ENCODE assay signal across 9 cellular contexts in genomic region chr18:55275042-55275897, GRCh38.
A peak's percentile ranks its signal among the peaks of the same experiment; 100 is the strongest.
DNase-seq lines count a peak whose midpoint lies in the region; ATAC-seq and TF ChIP-seq lines count a peak whose summit lies in the region.
"Had no signal": no experiment of that assay in that cellular context is flagged by ENCODE, and none has a peak within 500 bp of the region (broad histone marks: within the 10 kb centered on the region; RNA-seq: fewer than 3 reads in every experiment).

No MANE protein-coding gene starts in this region.

- H3K9me3 ChIP-seq in SK-N-SH (no peaks in the 10 kb centered on the region), cardiac muscle cell (ENCODE audit: low read depth) (no peaks in the 10 kb centered on the region), spleen (no peaks in the 10 kb centered on the region)

- H3K27me3 Mint-ChIP-seq in progenitor cell of endocrine pancreas: no peaks in the 10 kb centered on the region

- no peak for ATAC-seq in GM18511 (IDR thresholded peaks at IDR 0.05; ENCODE audit: unreplicated experiment)

- no peak overlapping the region for H3K4me3 ChIP-seq in SK-N-SH (ENCODE audit: low read depth in 2 of 2, low read length in 1 of 2)
- no peak overlapping the region for H3K4me3 ChIP-seq in cardiac muscle cell
- H3K4me3 ChIP-seq in spleen: no peak overlapping the region

- intact Hi-C loops in spleen (cut with DNase I; ENCODE audit: low total_unique reads): loop anchor here (5.0 kb wide), 1 partner anchor 37 kb away; no protein-coding TSS in a partner anchor

- WGBS in SK-N-SH (ENCODE audit: low lambda C conversion rate): 39% methylated on average over 5 of the region's 5 CpGs
- 59 to 87% (median 72%) methylated on average over 5 of the region's 5 CpGs for WGBS in spleen, 5 donors

- H3K9ac ChIP-seq in SK-N-SH: no peak overlapping the region

- CTCF ChIA-PET in SK-N-SH (lab: Yijun Ruan, JAX): interaction anchor here (0.8 to 2.5 kb wide), 7 partner anchors 10 to 41 kb away, joined by 3 to 9 read pairs (median 5); no protein-coding TSS in a partner anchor

- H3F3A ChIP-seq in SK-N-SH (replicated peaks; ENCODE audit: insufficient read depth): peaks cover 11% of the 10 kb centered on the region

- no peaks in the 10 kb centered on the region for H3K9me3 Mint-ChIP-seq in progenitor cell of endocrine pancreas (ENCODE audit: low read depth)

- H3K27ac ChIP-seq in SK-N-SH (ENCODE audit: low read depth in 2 of 2, low read length in 1 of 2): peak overlapping the region; percentile 56 to 69
- no peak overlapping the region for H3K27ac ChIP-seq in cardiac muscle cell
- H3K27ac ChIP-seq in spleen: peak overlapping the region in 1 of 8 donors; percentile 24

- H3K36me3 Mint-ChIP-seq in progenitor cell of endocrine pancreas (ENCODE audit: insufficient read depth): peaks cover 25% of the 10 kb centered on the region

- TF ChIP-seq POLR2A in spleen (IDR thresholded peaks at IDR 0.05): no peak

- H3K4me1 Mint-ChIP-seq in progenitor cell of endocrine pancreas (ENCODE audit: low read depth): no peaks in the 10 kb centered on the region

- H4K20me1 ChIP-seq in SK-N-SH (ENCODE audit: insufficient read depth): no peaks in the 10 kb centered on the region

- DNase-seq in A172 (ENCODE audit: low spot score) (peak; percentile 80), HCEC 1CT (peak; percentile 84), SK-N-SH (no peak), cardiac muscle cell (ENCODE audit: low read depth in 1 of 2, low spot score in 1 of 2) (peak in 1 of 2 donors; percentile 79), spleen (no peak), progenitor cell of endocrine pancreas (ENCODE audit: low spot score, unreplicated experiment) (no peak), NCI-H2196 (lab: John Stamatoyannopoulos, UW; ENCODE audit: unreplicated experiment) (no peak)
- DNase-seq: DMS79 had no signal

- peaks cover 1 to 11% of the 10 kb centered on the region in 2 experiments; a peak in 3 of 4 replicates for H3K4me1 ChIP-seq in SK-N-SH (ENCODE audit: control insufficient read depth in 1 of 2, insufficient read depth in 2 of 2, low read depth in 1 of 2, low read length in 1 of 2)
- no peaks in the 10 kb centered on the region for H3K4me1 ChIP-seq in cardiac muscle cell (ENCODE audit: low read depth)
- H3K4me1 ChIP-seq in spleen: peaks cover 0 to 4% (median 3%) of the 10 kb centered on the region in 6 donors

- H3K4me2 ChIP-seq in SK-N-SH: peak overlapping the region; percentile 58

- POLR2A ChIA-PET in SK-N-SH (lab: Yijun Ruan, JAX): no interaction called here

- no peak overlapping the region for H2AFZ ChIP-seq in SK-N-SH (ENCODE audit: low read depth)

- H3K79me2 ChIP-seq in SK-N-SH (ENCODE audit: insufficient read depth): peaks cover 33% of the 10 kb centered on the region

- H3K27ac Mint-ChIP-seq in progenitor cell of endocrine pancreas: no peak overlapping the region

- TF ChIP-seq RAD21 in SK-N-SH (IDR thresholded peaks at IDR 0.05; ENCODE audit: low read length): peak; percentile 32; the same call in 1 of the 2 replicates

- H3K9me2 ChIP-seq in SK-N-SH: no peaks in the 10 kb centered on the region

- TF ChIP-seq EP300 in SK-N-SH (IDR thresholded peaks at IDR 0.05; ENCODE audit: borderline replicate concordance in 1 of 2, low read depth in 1 of 2, low read length in 1 of 2): peak in 1 of 2 experiments; percentile 80; a peak in 2 of 4 replicates

- H3K36me3 ChIP-seq in SK-N-SH (replicated peaks in 1 of 2; ENCODE audit: control insufficient read depth in 1 of 2, insufficient read depth in 2 of 2, low read length in 1 of 2): peaks cover 71 to 89% of the 10 kb centered on the region in 2 experiments
- peaks cover 8% of the 10 kb centered on the region for H3K36me3 ChIP-seq in cardiac muscle cell
- H3K36me3 ChIP-seq in spleen: peaks cover 0 to 83% (median 40%) of the 10 kb centered on the region in 6 donors

- H3K27me3 ChIP-seq in SK-N-SH (ENCODE audit: insufficient read depth) (no peaks in the 10 kb centered on the region), cardiac muscle cell (no peaks in the 10 kb centered on the region), spleen (replicated peaks in 1 of 7) (no peaks in the 10 kb centered on the region)

- TF ChIP-seq CTCF in SK-N-SH (IDR thresholded peaks at IDR 0.05) (peak; percentile 54), cardiac muscle cell (IDR thresholded peaks at IDR 0.05; ENCODE audit: low read depth, low read length) (peak; percentile 23), spleen (IDR thresholded peaks at IDR 0.05 in 8 of 11, conservative IDR thresholded peaks at IDR 0.05 in 3 of 11) (peak in 2 of 11 experiments; percentile 18 to 29), progenitor cell of endocrine pancreas (IDR thresholded peaks at IDR 0.05; ENCODE audit: unreplicated experiment) (no peak)

- no peak overlapping the region for H3K4me3 Mint-ChIP-seq in progenitor cell of endocrine pancreas (ENCODE audit: low read depth)

TF ChIP-seq in SK-N-SH, 30 proteins besides CTCF, POLR2A, EP300 and RAD21 (continues in another document):
- TF ChIP-seq SMC3 (IDR thresholded peaks at IDR 0.05; ENCODE audit: low read depth, low read length) (no peak), PBX3 (IDR thresholded peaks at IDR 0.05) (peak; percentile 64), RXRA (IDR thresholded peaks at IDR 0.05; ENCODE audit: borderline replicate concordance, low read depth) (peak; percentile 88; the same call in 1 of the 2 replicates), MEF2A (IDR thresholded peaks at IDR 0.05; ENCODE audit: borderline replicate concordance, low read depth) (peak; percentile 30; the same call in 1 of the 2 replicates), REST (IDR thresholded peaks at IDR 0.05; ENCODE audit: low read depth, low read length) (peak; percentile 46; the same call in 1 of the 2 replicates), YY1 (IDR thresholded peaks at IDR 0.05; ENCODE audit: low read depth) (peak; percentile 33; the same call in 1 of the 2 replicates), ELF1 (IDR thresholded peaks at IDR 0.05) (no peak), ZBTB33 (IDR thresholded peaks at IDR 0.05; ENCODE audit: borderline replicate concordance, low read depth) (no peak; the same call in 1 of the 2 replicates), USF1 (IDR thresholded peaks at IDR 0.05; ENCODE audit: borderline replicate concordance, low read depth) (no peak), TAF1 (IDR thresholded peaks at IDR 0.05; ENCODE audit: borderline replicate concordance, low read depth, low read length) (no peak)

Comparison
In these comparisons a context has a peak if more than half of its experiments do, and no peak if none do; other contexts are left out.
1. DNase-seq: peak in A172 (single experiment) and HCEC 1CT (single experiment); none in SK-N-SH (single experiment), spleen (single experiment), progenitor cell of endocrine pancreas (single experiment) and NCI-H2196 (single experiment).